In the genomic region with DNA sequence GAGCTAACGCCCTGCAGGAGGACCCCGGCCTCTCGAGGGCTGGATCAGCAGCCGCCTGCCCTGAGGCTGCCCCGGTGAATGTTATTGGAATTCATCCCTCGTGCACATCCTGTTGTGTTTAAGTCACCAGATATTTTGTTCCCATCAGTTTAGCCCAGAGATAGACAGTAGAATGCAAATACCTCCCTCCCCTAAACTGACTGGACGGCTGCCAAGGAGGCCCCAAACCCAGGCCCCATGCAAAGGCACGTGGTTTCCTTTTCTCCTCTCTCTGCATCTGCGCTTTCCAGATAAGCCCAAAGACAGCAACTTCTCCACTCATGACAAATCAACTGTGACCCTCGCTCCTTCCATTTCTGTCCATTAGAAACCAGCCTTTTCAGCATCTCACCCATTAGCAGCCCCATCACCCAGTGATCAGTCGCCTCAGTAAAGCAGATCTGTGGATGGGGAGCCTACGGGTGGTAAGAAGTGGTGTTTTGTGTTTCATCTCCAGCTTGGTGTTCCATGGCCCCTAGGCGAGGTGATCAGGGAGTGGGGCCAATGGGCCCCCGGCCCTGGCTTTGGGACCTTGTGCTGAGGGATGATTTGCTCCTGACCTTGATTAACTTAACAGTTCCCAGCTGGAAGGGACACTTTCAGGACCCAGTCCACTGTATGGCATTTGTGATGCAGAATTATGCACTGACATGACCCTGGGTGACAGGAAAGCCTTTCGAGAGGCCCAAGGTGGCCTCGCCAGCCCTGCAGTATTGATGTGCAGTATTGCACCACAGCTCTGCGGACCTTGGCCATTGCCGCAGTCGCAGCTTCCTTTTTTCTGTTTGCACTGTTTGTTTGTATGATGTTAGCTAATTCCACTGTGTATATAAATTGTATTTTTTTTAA, we compare ENCODE assay signal across 1 cellular context.
A peak's percentile ranks its signal among the peaks of the same experiment; 100 is the strongest.
TF ChIP-seq lines count a peak whose summit lies in the region.

No MANE protein-coding gene starts in this region.

TF ChIP-seq in HepG2, 621 proteins besides CTCF, POLR2A, EP300 and RAD21 (continued from another document):
- TF ChIP-seq, protein P1, sequence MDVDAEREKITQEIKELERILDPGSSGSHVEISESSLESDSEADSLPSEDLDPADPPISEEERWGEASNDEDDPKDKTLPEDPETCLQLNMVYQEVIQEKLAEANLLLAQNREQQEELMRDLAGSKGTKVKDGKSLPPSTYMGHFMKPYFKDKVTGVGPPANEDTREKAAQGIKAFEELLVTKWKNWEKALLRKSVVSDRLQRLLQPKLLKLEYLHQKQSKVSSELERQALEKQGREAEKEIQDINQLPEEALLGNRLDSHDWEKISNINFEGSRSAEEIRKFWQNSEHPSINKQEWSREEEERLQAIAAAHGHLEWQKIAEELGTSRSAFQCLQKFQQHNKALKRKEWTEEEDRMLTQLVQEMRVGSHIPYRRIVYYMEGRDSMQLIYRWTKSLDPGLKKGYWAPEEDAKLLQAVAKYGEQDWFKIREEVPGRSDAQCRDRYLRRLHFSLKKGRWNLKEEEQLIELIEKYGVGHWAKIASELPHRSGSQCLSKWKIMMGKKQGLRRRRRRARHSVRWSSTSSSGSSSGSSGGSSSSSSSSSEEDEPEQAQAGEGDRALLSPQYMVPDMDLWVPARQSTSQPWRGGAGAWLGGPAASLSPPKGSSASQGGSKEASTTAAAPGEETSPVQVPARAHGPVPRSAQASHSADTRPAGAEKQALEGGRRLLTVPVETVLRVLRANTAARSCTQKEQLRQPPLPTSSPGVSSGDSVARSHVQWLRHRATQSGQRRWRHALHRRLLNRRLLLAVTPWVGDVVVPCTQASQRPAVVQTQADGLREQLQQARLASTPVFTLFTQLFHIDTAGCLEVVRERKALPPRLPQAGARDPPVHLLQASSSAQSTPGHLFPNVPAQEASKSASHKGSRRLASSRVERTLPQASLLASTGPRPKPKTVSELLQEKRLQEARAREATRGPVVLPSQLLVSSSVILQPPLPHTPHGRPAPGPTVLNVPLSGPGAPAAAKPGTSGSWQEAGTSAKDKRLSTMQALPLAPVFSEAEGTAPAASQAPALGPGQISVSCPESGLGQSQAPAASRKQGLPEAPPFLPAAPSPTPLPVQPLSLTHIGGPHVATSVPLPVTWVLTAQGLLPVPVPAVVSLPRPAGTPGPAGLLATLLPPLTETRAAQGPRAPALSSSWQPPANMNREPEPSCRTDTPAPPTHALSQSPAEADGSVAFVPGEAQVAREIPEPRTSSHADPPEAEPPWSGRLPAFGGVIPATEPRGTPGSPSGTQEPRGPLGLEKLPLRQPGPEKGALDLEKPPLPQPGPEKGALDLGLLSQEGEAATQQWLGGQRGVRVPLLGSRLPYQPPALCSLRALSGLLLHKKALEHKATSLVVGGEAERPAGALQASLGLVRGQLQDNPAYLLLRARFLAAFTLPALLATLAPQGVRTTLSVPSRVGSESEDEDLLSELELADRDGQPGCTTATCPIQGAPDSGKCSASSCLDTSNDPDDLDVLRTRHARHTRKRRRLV (CRISPR knock-in tag; IDR thresholded peaks at IDR 0.05) = peak; percentile 61; the same call in 1 of the 2 replicates
- TF ChIP-seq ZNF496 (CRISPR knock-in tag; IDR thresholded peaks at IDR 0.05; ENCODE audit: insufficient replicate concordance) = no peak
- TF ChIP-seq ZNF556 (CRISPR knock-in tag; IDR thresholded peaks at IDR 0.05; ENCODE audit: borderline replicate concordance) = no peak; the same call in 1 of the 2 replicates
- TF ChIP-seq ZNF333 (CRISPR knock-in tag; IDR thresholded peaks at IDR 0.05; ENCODE audit: borderline replicate concordance) = no peak
- TF ChIP-seq ZNF713 (CRISPR knock-in tag; IDR thresholded peaks at IDR 0.05) = no peak
- TF ChIP-seq MAFK (conservative IDR thresholded peaks at IDR 0.05 in 1 of 2, IDR thresholded peaks at IDR 0.05 in 1 of 2; ENCODE audit: low read length in 2 of 2) = no peak
- TF ChIP-seq FOSL2 (CRISPR knock-in tag; IDR thresholded peaks at IDR 0.05) = peak; percentile 80
- peak; percentile 15; the same call in 1 of the 2 replicates for TF ChIP-seq ZNF792 (CRISPR knock-in tag; IDR thresholded peaks at IDR 0.05)
- no peak for TF ChIP-seq PRPF4 (IDR thresholded peaks at IDR 0.05; ENCODE audit: low read depth, low read length, poor library complexity, severe bottlenecking)
- TF ChIP-seq KLF15 (CRISPR knock-in tag; IDR thresholded peaks at IDR 0.05; ENCODE audit: borderline replicate concordance) = no peak
- 0 out of 2 replicates have a peak, but pooled peaks have one; percentile 14 for TF ChIP-seq SETDB1 (CRISPR knock-in tag; IDR thresholded peaks at IDR 0.05; ENCODE audit: borderline replicate concordance)
- TF ChIP-seq ZBTB8A (CRISPR knock-in tag; IDR thresholded peaks at IDR 0.05; ENCODE audit: borderline replicate concordance, low read depth) = peak; percentile 36; the same call in 1 of the 2 replicates
- TF ChIP-seq TEAD2 (CRISPR knock-in tag; IDR thresholded peaks at IDR 0.05) = 0 out of 2 replicates have a peak, but pooled peaks have one; percentile 29
- 0 out of 2 replicates have a peak, but pooled peaks have one; percentile 54 for TF ChIP-seq DMAP1 (CRISPR knock-in tag; IDR thresholded peaks at IDR 0.05)
- TF ChIP-seq MIXL1 (CRISPR knock-in tag; IDR thresholded peaks at IDR 0.05) = peak; percentile 41; the same call in 1 of the 2 replicates
- peak; percentile 45; the same call in 1 of the 2 replicates for TF ChIP-seq ELF4 (CRISPR knock-in tag; IDR thresholded peaks at IDR 0.05; ENCODE audit: borderline replicate concordance)
- TF ChIP-seq ZNF460 (CRISPR knock-in tag; IDR thresholded peaks at IDR 0.05; ENCODE audit: borderline replicate concordance) = no peak
- peak; percentile 31; the same call in 1 of the 2 replicates for TF ChIP-seq ZNF232 (CRISPR knock-in tag; IDR thresholded peaks at IDR 0.05; ENCODE audit: borderline replicate concordance)
- TF ChIP-seq SKI (IDR thresholded peaks at IDR 0.05; ENCODE audit: partially characterized antibody) = peak; percentile 79
- TF ChIP-seq ZNF782 (CRISPR knock-in tag; IDR thresholded peaks at IDR 0.05; ENCODE audit: borderline replicate concordance) = peak; percentile 20; the same call in 1 of the 2 replicates
- TF ChIP-seq, protein P2, sequence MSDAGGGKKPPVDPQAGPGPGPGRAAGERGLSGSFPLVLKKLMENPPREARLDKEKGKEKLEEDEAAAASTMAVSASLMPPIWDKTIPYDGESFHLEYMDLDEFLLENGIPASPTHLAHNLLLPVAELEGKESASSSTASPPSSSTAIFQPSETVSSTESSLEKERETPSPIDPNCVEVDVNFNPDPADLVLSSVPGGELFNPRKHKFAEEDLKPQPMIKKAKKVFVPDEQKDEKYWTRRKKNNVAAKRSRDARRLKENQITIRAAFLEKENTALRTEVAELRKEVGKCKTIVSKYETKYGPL (CRISPR knock-in tag; IDR thresholded peaks at IDR 0.05) = no peak
- no peak for TF ChIP-seq CHD2 (IDR thresholded peaks at IDR 0.05; ENCODE audit: low read depth, low read length)
- TF ChIP-seq, protein P3, sequence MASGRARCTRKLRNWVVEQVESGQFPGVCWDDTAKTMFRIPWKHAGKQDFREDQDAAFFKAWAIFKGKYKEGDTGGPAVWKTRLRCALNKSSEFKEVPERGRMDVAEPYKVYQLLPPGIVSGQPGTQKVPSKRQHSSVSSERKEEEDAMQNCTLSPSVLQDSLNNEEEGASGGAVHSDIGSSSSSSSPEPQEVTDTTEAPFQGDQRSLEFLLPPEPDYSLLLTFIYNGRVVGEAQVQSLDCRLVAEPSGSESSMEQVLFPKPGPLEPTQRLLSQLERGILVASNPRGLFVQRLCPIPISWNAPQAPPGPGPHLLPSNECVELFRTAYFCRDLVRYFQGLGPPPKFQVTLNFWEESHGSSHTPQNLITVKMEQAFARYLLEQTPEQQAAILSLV (CRISPR knock-in tag; IDR thresholded peaks at IDR 0.05; ENCODE audit: borderline replicate concordance) = 0 out of 2 replicates have a peak, but pooled peaks have one; percentile 29
- TF ChIP-seq STAG1 (CRISPR knock-in tag; IDR thresholded peaks at IDR 0.05) = no peak
- TF ChIP-seq, protein P4, sequence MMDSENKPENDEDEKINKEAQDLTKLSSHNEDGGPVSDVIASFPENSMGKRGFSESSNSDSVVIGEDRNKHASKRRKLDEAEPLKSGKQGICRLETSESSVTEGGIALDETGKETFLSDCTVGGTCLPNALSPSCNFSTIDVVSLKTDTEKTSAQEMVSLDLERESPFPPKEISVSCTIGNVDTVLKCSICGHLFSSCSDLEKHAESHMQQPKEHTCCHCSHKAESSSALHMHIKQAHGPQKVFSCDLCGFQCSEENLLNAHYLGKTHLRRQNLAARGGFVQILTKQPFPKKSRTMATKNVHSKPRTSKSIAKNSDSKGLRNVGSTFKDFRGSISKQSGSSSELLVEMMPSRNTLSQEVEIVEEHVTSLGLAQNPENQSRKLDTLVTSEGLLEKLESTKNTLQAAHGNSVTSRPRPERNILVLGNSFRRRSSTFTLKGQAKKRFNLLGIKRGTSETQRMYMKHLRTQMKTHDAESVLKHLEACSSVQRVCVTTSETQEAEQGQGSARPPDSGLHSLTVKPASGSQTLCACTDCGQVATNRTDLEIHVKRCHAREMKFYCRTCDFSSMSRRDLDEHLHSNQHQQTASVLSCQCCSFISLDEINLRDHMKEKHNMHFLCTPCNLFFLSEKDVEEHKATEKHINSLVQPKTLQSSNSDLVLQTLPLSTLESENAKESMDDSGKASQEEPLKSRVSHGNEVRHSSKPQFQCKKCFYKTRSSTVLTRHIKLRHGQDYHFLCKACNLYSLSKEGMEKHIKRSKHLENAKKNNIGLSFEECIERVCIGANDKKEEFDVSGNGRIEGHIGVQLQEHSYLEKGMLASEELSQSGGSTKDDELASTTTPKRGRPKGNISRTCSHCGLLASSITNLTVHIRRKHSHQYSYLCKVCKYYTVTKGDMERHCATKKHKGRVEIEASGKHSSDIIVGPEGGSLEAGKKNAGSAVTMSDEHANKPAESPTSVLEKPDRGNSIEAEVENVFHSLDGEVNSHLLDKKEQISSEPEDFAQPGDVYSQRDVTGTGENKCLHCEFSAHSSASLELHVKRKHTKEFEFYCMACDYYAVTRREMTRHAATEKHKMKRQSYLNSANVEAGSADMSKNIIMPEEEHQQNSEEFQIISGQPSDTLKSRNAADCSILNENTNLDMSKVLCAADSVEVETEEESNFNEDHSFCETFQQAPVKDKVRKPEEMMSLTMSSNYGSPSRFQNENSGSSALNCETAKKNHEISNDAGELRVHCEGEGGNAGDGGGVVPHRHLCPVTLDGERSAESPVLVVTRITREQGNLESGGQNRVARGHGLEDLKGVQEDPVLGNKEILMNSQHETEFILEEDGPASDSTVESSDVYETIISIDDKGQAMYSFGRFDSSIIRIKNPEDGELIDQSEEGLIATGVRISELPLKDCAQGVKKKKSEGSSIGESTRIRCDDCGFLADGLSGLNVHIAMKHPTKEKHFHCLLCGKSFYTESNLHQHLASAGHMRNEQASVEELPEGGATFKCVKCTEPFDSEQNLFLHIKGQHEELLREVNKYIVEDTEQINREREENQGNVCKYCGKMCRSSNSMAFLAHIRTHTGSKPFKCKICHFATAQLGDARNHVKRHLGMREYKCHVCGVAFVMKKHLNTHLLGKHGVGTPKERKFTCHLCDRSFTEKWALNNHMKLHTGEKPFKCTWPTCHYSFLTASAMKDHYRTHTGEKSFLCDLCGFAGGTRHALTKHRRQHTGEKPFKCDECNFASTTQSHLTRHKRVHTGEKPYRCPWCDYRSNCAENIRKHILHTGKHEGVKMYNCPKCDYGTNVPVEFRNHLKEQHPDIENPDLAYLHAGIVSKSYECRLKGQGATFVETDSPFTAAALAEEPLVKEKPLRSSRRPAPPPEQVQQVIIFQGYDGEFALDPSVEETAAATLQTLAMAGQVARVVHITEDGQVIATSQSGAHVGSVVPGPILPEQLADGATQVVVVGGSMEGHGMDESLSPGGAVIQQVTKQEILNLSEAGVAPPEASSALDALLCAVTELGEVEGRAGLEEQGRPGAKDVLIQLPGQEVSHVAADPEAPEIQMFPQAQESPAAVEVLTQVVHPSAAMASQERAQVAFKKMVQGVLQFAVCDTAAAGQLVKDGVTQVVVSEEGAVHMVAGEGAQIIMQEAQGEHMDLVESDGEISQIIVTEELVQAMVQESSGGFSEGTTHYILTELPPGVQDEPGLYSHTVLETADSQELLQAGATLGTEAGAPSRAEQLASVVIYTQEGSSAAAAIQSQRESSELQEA (CRISPR knock-in tag; IDR thresholded peaks at IDR 0.05; ENCODE audit: not compliant biosample characterization) = no peak
- TF ChIP-seq ZNF329 (CRISPR knock-in tag; IDR thresholded peaks at IDR 0.05; ENCODE audit: low read depth) = no peak
- no peak for TF ChIP-seq ZNF761 (CRISPR knock-in tag; conservative IDR thresholded peaks at IDR 0.05)
- TF ChIP-seq IRF2 (CRISPR knock-in tag; IDR thresholded peaks at IDR 0.05) = peak; percentile 79; the same call in 1 of the 2 replicates
- peak; percentile 40 for TF ChIP-seq MXD4 (CRISPR knock-in tag; IDR thresholded peaks at IDR 0.05)
